In the genomic region with DNA sequence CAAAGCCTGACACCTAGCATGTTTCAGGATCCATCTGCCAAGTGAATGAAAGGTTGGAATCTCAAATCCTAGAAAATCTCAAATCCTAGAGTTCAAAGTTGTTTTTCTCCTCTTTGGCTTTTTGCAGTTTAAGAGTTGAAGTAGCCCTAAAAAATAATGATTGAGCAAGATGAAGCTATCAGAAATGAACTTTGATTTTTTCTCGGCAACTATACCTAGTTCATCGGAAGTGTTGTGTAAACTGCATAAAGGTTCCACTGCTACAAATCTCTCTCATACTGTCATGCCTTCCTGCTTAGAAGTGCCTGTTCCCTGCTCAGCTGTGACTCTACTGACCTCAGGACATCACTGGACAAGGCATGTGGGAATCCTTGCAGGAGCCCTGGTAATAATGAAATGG, we compare ENCODE assay signal across 35 cellular contexts. TPM values are rescaled to one million over a fixed set of nuclear protein-coding genes. Genes with fewer than 3 reads are reported as not detected.
"Had no signal": no experiment of that assay in that cellular context is flagged by ENCODE, and none has a peak within 500 bp of the region (broad histone marks: within the 10 kb centered on the region; RNA-seq: fewer than 3 reads in every experiment).

No MANE protein-coding gene starts in this region.

- H3K27ac ChIP-seq: adrenal gland, body of pancreas, brain microvascular endothelial cell, breast epithelium, VCaP had no signal

- DNase-seq: activated B cell treated with CpG ODN at 0.5 μM for 24 hours; activated CD4-positive, alpha-beta memory T cell treated with anti-CD3 and anti-CD28 coated beads for 36 hours; activated CD4-positive, alpha-beta T cell treated with anti-CD3 and anti-CD28 coated beads for 4 hours; activated CD4-positive, alpha-beta T cell treated with anti-CD3 and anti-CD28 coated beads, Interleukin-2, amount 10 ng/mL, durations not matched to agents 24 days and 14 days; activated CD4-positive, alpha-beta T cell treated with anti-CD3 and anti-CD28 coated beads, Interleukin-2, amount 50 U/mL, for 1 hour; activated CD4-positive, alpha-beta T cell treated with anti-CD3 and anti-CD28 coated beads, Interleukin-2, amount 50 U/mL, for 4 hours; activated CD4-positive, CD25-positive, alpha-beta regulatory T cell treated with anti-CD3 and anti-CD28 coated beads, Interleukin-2, amount 50 U/mL, for 72 hours; activated CD8-positive, alpha-beta memory T cell treated with anti-CD3 and anti-CD28 coated beads, Interleukin-2, amount 50 U/mL, for 4 hours; activated CD8-positive, alpha-beta T cell treated with anti-CD3 and anti-CD28 coated beads for 36 hours; activated effector memory CD4-positive, alpha-beta T cell treated with anti-CD3 and anti-CD28 coated beads, Interleukin-2, amount 50 U/mL, for 16 hours; activated gamma-delta T cell treated with Interleukin-2 at 50 U/mL for 16 hours; activated naive CD4-positive, alpha-beta T cell; activated naive CD4-positive, alpha-beta T cell treated with anti-CD3 and anti-CD28 coated beads for 36 hours; activated naive CD4-positive, alpha-beta T cell treated with anti-CD3 and anti-CD28 coated beads, Interleukin-2, amount 50 U/mL, for 16 hours; activated naive CD8-positive, alpha-beta T cell treated with anti-CD3 and anti-CD28 coated beads for 36 hours; activated T-cell treated with anti-CD3 and anti-CD28 coated beads for 4 hours; activated T-cell treated with anti-CD3 and anti-CD28 coated beads, Interleukin-2, amount 50 U/mL, for 1 hour; activated T-cell treated with anti-CD3 and anti-CD28 coated beads, Interleukin-2, amount 50 U/mL, for 4 hours; activated T-cell treated with anti-CD3 and anti-CD28 coated beads, Interleukin-2, amount 50 U/mL, for 72 hours; adrenal gland; amniotic stem cell; aorta; body of pancreas; brain microvascular endothelial cell; central memory CD4-positive, alpha-beta T cell; T-helper 1 cell; T-helper 2 cell; T-helper 9 cell had no signal

- H3K4me3 ChIP-seq: adrenal gland, body of pancreas, breast epithelium had no signal

- H3K36me3 ChIP-seq: adrenal gland, brain microvascular endothelial cell, breast epithelium had no signal

- H3K27me3 ChIP-seq: adrenal gland, body of pancreas, brain microvascular endothelial cell had no signal

- ATAC-seq: activated CD8-positive, alpha-beta T cell treated with anti-CD3 and anti-CD28 coated beads for 36 hours; activated naive CD4-positive, alpha-beta T cell treated with anti-CD3 and anti-CD28 coated beads, Interleukin-2, amount 50 U/mL, for 72 hours; activated T-cell treated with anti-CD3 and anti-CD28 coated beads, Interleukin-2, amount 50 U/mL, for 4 hours; activated T-cell treated with anti-CD3 and anti-CD28 coated beads, Interleukin-2, amount 50 U/mL, for 72 hours; activated T-helper 17 cell treated with anti-CD3 and anti-CD28 coated beads, Interleukin-2, amount 50 U/mL, for 72 hours; body of pancreas had no signal

- H3K9me3 ChIP-seq: adrenal gland had no signal

- H3K4me1 ChIP-seq: adrenal gland, body of pancreas, breast epithelium had no signal

- FAIRE-seq: astrocyte, TTC549 had no signal

RNA-seq across cellular contexts. Expression of a gene that starts 35.8 kb away (rescaled TPM):
- total RNA-seq: activated B cell treated with CpG ODN at 0.5 μM for 24 hours; activated naive CD4-positive, alpha-beta T cell treated with anti-CD3 and anti-CD28 coated beads for 36 hours; adrenal gland; aorta; body of pancreas; breast epithelium; cardiac septum had no signal
- polyA plus RNA-seq: adrenal gland, aorta had no signal
